15 cellular contexts compared by ENCODE assay signal in genomic region chr2:191220671-191221070, GRCh38. TPM values are rescaled to one million over a fixed set of nuclear protein-coding genes. Genes with fewer than 3 reads are reported as not detected.
A peak's percentile ranks its signal among the peaks of the same experiment; 100 is the strongest.
DNase-seq lines count a peak whose midpoint lies in the region; ATAC-seq and TF ChIP-seq lines count a peak whose summit lies in the region.
"Had no signal": no experiment of that assay in that cellular context is flagged by ENCODE, and none has a peak within 500 bp of the region (broad histone marks: within the 10 kb centered on the region; RNA-seq: fewer than 3 reads in every experiment).

No MANE protein-coding gene starts in this region.

- no peak for TF ChIP-seq RAD21 in IMR-90 (IDR thresholded peaks at IDR 0.05; ENCODE audit: low read length)

- H3K27ac ChIP-seq in IMR-90 (ENCODE audit: insufficient read depth, low read length) (no peak overlapping the region), mesendoderm (ENCODE audit: low read depth, low read length) (no peak overlapping the region)

- no peak for TF ChIP-seq POLR2A in IMR-90 (IDR thresholded peaks at IDR 0.05; ENCODE audit: low read depth, low read length)

- no peak overlapping the region for H4K5ac ChIP-seq in IMR-90 (ENCODE audit: low read depth, low read length)
- H4K5ac ChIP-seq in mesendoderm (ENCODE audit: low read length) = no peak overlapping the region

- no peaks in the 10 kb centered on the region for H3K36me3 ChIP-seq in IMR-90 (ENCODE audit: control insufficient read depth, insufficient read depth, low read length)
- no peaks in the 10 kb centered on the region for H3K36me3 ChIP-seq in mesendoderm (ENCODE audit: control insufficient read depth, insufficient read depth, low read length)

- WGBS in IMR-90 (ENCODE audit: extremely low coverage in 2 of 2, insufficient read length in 1 of 2), 2 experiments = no CpG with 5 or more reads among the region's 2 CpGs
- WGBS in mesendoderm (ENCODE audit: extremely low coverage, insufficient coverage, low lambda C conversion rate) = no CpG with 5 or more reads among the region's 2 CpGs

- peak overlapping the region; percentile 44 for H2BK120ac ChIP-seq in IMR-90 (ENCODE audit: low read depth, low read length)
- H2BK120ac ChIP-seq in mesendoderm (ENCODE audit: low read depth, low read length) = no peak overlapping the region

- H4K91ac ChIP-seq in IMR-90 (ENCODE audit: insufficient read depth, low read depth, low read length) = no peak overlapping the region

- dilution Hi-C loops in IMR-90 (cut with HindIII; ENCODE audit: low sequenced_read_pairs, unreplicated experiment) = no loop called here

- H3K9me3 ChIP-seq in IMR-90 (ENCODE audit: control insufficient read depth, insufficient read depth, low read length) = no peaks in the 10 kb centered on the region

- H3K4me3 ChIP-seq in IMR-90 (ENCODE audit: insufficient read depth, low read depth, low read length) = no peak overlapping the region
- H3K4me3 ChIP-seq in mesendoderm (ENCODE audit: low read length) = no peak overlapping the region

- H3K4me1 Mint-ChIP-seq in Calu3 (ENCODE audit: low read depth, unreplicated experiment) = peaks cover 31% of the 10 kb centered on the region
- H3K4me1 Mint-ChIP-seq in activated CD8-positive, alpha-beta T cell treated with anti-CD3 and anti-CD28 coated beads for 36 hours (ENCODE audit: low read depth) = peaks cover 29% of the 10 kb centered on the region
- H3K4me1 Mint-ChIP-seq in glutamatergic neuron (ENCODE audit: low read depth, unreplicated experiment) = peaks cover 13% of the 10 kb centered on the region

- intact Hi-C loops in Calu3 (cut with micrococcal nuclease; ENCODE audit: unreplicated experiment) (no loop called here), IMR-90 (cut with micrococcal nuclease) (no loop called here)
- intact Hi-C loops in activated CD8-positive, alpha-beta T cell treated with anti-CD3 and anti-CD28 coated beads for 36 hours (cut with micrococcal nuclease) = no loop called here

- in situ Hi-C loops in IMR-90 (cut with MboI; ENCODE audit: low sequenced_read_pairs) = no loop called here

- peak overlapping the region; percentile 95; the same call in 1 of the 3 replicates for H2BK15ac ChIP-seq in IMR-90 (ENCODE audit: low read depth, low read length)
- H2BK15ac ChIP-seq in mesendoderm (replicated peaks; ENCODE audit: low read depth) = no peak overlapping the region

- H3K36me3 Mint-ChIP-seq in Calu3 (ENCODE audit: insufficient read depth, unreplicated experiment) = peaks cover 12% of the 10 kb centered on the region
- peaks cover 4% of the 10 kb centered on the region for H3K36me3 Mint-ChIP-seq in activated CD8-positive, alpha-beta T cell treated with anti-CD3 and anti-CD28 coated beads for 36 hours (ENCODE audit: low read depth)
- H3K36me3 Mint-ChIP-seq in glutamatergic neuron (ENCODE audit: unreplicated experiment) = no peaks in the 10 kb centered on the region

- H3K9ac ChIP-seq in IMR-90 (ENCODE audit: low read depth, low read length) (no peak overlapping the region), mesendoderm (ENCODE audit: low read length) (no peak overlapping the region)

- H3K18ac ChIP-seq in IMR-90 (ENCODE audit: low read depth, low read length) = no peak overlapping the region
- no peak overlapping the region for H3K18ac ChIP-seq in mesendoderm (ENCODE audit: low read length)

- H3K79me1 ChIP-seq in IMR-90 (ENCODE audit: low read depth in 1 of 2, low read length in 2 of 2) (peaks cover 0 to 4% of the 10 kb centered on the region in 2 experiments; a peak in 2 of 4 replicates), mesendoderm (ENCODE audit: low read length) (no peaks in the 10 kb centered on the region)

- H2AK9ac ChIP-seq in IMR-90 (replicated peaks; ENCODE audit: low read depth, low read length, poor library complexity) = no peak overlapping the region

- CTCF ChIA-PET in Calu3 (lab: Charles Lee) = no interaction called here
- CTCF ChIA-PET in IMR-90 (lab: Yijun Ruan, JAX) = interaction anchor here (1.0 kb wide), 1 partner anchor 281 kb away, joined by 3 read pairs; no protein-coding TSS in a partner anchor
- CTCF ChIA-PET in activated CD8-positive, alpha-beta T cell treated with anti-CD3 and anti-CD28 coated beads for 36 hours (lab: Charles Lee) = interaction anchor here (0.9 kb wide), 1 partner anchor 22 kb away, joined by 3 read pairs; no protein-coding TSS in a partner anchor

- H3K27ac Mint-ChIP-seq in Calu3 (ENCODE audit: unreplicated experiment) = peak overlapping the region; percentile 91
- H3K27ac Mint-ChIP-seq in activated CD8-positive, alpha-beta T cell treated with anti-CD3 and anti-CD28 coated beads for 36 hours = no peak overlapping the region
- no peak overlapping the region for H3K27ac Mint-ChIP-seq in glutamatergic neuron (ENCODE audit: unreplicated experiment)
- H3K27ac Mint-ChIP-seq: activated CD4-positive, alpha-beta memory T cell treated with anti-CD3 and anti-CD28 coated beads, Interleukin-2, amount 10 ng/mL, durations not matched to agents 7 days and 5 days; activated naive CD4-positive, alpha-beta T cell treated with anti-CD3 and anti-CD28 coated beads for 36 hours had no signal

- no peak overlapping the region for H3K23ac ChIP-seq in IMR-90 (ENCODE audit: low read depth, low read length)
- no peak overlapping the region for H3K23ac ChIP-seq in mesendoderm (ENCODE audit: low read length)

- H2AK5ac ChIP-seq in IMR-90 (ENCODE audit: low read depth, low read length) (no peak overlapping the region), mesendoderm (ENCODE audit: low read length) (no peak overlapping the region)

- H4K8ac ChIP-seq in IMR-90 (ENCODE audit: low read depth in 2 of 2, low read length in 2 of 2) (no peak overlapping the region; a peak in 1 of 4 replicates), mesendoderm (ENCODE audit: low read depth, low read length) (no peak overlapping the region)

- H3K9me3 Mint-ChIP-seq in Calu3 (ENCODE audit: low read depth, unreplicated experiment) (peaks cover 4% of the 10 kb centered on the region), glutamatergic neuron (ENCODE audit: unreplicated experiment) (no peaks in the 10 kb centered on the region)
- H3K9me3 Mint-ChIP-seq in activated CD8-positive, alpha-beta T cell treated with anti-CD3 and anti-CD28 coated beads for 36 hours = peaks cover 6% of the 10 kb centered on the region
- H3K9me3 Mint-ChIP-seq: activated CD4-positive, alpha-beta memory T cell treated with anti-CD3 and anti-CD28 coated beads, Interleukin-2, amount 10 ng/mL, durations not matched to agents 7 days and 5 days had no signal

- H2BK5ac ChIP-seq in IMR-90 (ENCODE audit: low read depth, low read length, poor library complexity, severe bottlenecking) = no peak overlapping the region
- no peak overlapping the region for H2BK5ac ChIP-seq in mesendoderm (ENCODE audit: low read length)

- no peaks in the 10 kb centered on the region for H3K27me3 ChIP-seq in IMR-90 (ENCODE audit: control insufficient read depth, insufficient read depth, low read length)
- H3K27me3 ChIP-seq in mesendoderm (ENCODE audit: insufficient read depth, low read length, poor library complexity) = no peaks in the 10 kb centered on the region

- H3K56ac ChIP-seq in IMR-90 (ENCODE audit: extremely low read depth, insufficient read depth, low read length) (no peak overlapping the region), mesendoderm (ENCODE audit: low read length) (no peak overlapping the region)

- H3K4ac ChIP-seq in IMR-90 (ENCODE audit: low read depth, low read length) (no peak overlapping the region), mesendoderm (ENCODE audit: low read depth, low read length) (no peak overlapping the region)

- H3K79me2 ChIP-seq in mesendoderm (ENCODE audit: control insufficient read depth, insufficient read depth, low read length) = no peaks in the 10 kb centered on the region

- H3K4me3 Mint-ChIP-seq in Calu3 (ENCODE audit: low read depth, unreplicated experiment) (no peak overlapping the region), glutamatergic neuron (ENCODE audit: unreplicated experiment) (no peak overlapping the region)
- H3K4me3 Mint-ChIP-seq in activated CD8-positive, alpha-beta T cell treated with anti-CD3 and anti-CD28 coated beads for 36 hours = no peak overlapping the region
- H3K4me3 Mint-ChIP-seq: activated CD4-positive, alpha-beta memory T cell treated with anti-CD3 and anti-CD28 coated beads, Interleukin-2, amount 10 ng/mL, durations not matched to agents 7 days and 5 days; activated naive CD4-positive, alpha-beta T cell treated with anti-CD3 and anti-CD28 coated beads for 36 hours had no signal

- DNase-seq in Calu3 (no peak), IMR-90 (no peak), mesendoderm (no peak), COR-L47 (lab: John Stamatoyannopoulos, UW) (no peak), glutamatergic neuron (no peak)
- no peak for DNase-seq in activated CD8-positive, alpha-beta T cell treated with anti-CD3 and anti-CD28 coated beads for 36 hours
- DNase-seq: activated CD4-positive, alpha-beta memory T cell treated with anti-CD3 and anti-CD28 coated beads, Interleukin-2, amount 10 ng/mL, durations not matched to agents 7 days and 5 days; activated naive CD4-positive, alpha-beta T cell treated with anti-CD3 and anti-CD28 coated beads for 36 hours; caudate nucleus; EL; NCI-H1436; stimulated activated CD4-positive, alpha-beta T cell treated with anti-CD3 and anti-CD28 coated beads, Interleukin-4, amount 100 ng/mL, for 24 hours; T-helper 1 cell had no signal

- H3K4me2 ChIP-seq in IMR-90 (ENCODE audit: low read depth, low read length) (no peak overlapping the region), mesendoderm (ENCODE audit: low read length) (no peak overlapping the region)

- TF ChIP-seq CTCF in Calu3 (IDR thresholded peaks at IDR 0.05; ENCODE audit: unreplicated experiment) (no peak), IMR-90 (conservative IDR thresholded peaks at IDR 0.05; ENCODE audit: low read depth, low read length) (no peak), glutamatergic neuron (IDR thresholded peaks at IDR 0.05; ENCODE audit: partially characterized antibody, unreplicated experiment) (no peak)
- TF ChIP-seq CTCF in activated CD8-positive, alpha-beta T cell treated with anti-CD3 and anti-CD28 coated beads for 36 hours (IDR thresholded peaks at IDR 0.05) = no peak

- H3K4me1 ChIP-seq in IMR-90 (ENCODE audit: control insufficient read depth, insufficient read depth, low read length) = peaks cover 6% of the 10 kb centered on the region; the same call in 1 of the 2 replicates
- H3K4me1 ChIP-seq in mesendoderm (ENCODE audit: control insufficient read depth, low read depth, low read length) = no peaks in the 10 kb centered on the region

- H4K20me1 ChIP-seq in IMR-90 (ENCODE audit: insufficient read depth, low read length) = no peaks in the 10 kb centered on the region

- H3K9me1 ChIP-seq in IMR-90 (ENCODE audit: insufficient read depth, low read length) = peaks cover 7% of the 10 kb centered on the region; the same call in 1 of the 2 replicates

- H3K14ac ChIP-seq in IMR-90 (replicated peaks; ENCODE audit: low read depth, low read length) = no peak overlapping the region

- BruUV-seq in Calu3 (replicated peaks; lab: Mats Ljungman, UMichigan) (no TSS peak), IMR-90 (replicated peaks; lab: Mats Ljungman, UMichigan) (no TSS peak)

- ATAC-seq in GM19452 (IDR thresholded peaks at IDR 0.05; ENCODE audit: unreplicated experiment) = peak; percentile 55
- ATAC-seq in HG02943 (IDR thresholded peaks at IDR 0.05; ENCODE audit: low read depth, unreplicated experiment) = peak; percentile 35
- ATAC-seq in IMR-90 (ENCODE audit: low read depth) = no peak
- no peak for ATAC-seq in activated CD8-positive, alpha-beta T cell treated with anti-CD3 and anti-CD28 coated beads for 36 hours

- POLR2A ChIA-PET in IMR-90 (lab: Charles Lee; ENCODE audit: unreplicated experiment) = no interaction called here
- POLR2A ChIA-PET in activated CD8-positive, alpha-beta T cell treated with anti-CD3 and anti-CD28 coated beads for 36 hours (lab: Charles Lee) = no interaction called here

- peak overlapping the region; percentile 85 for H2BK20ac ChIP-seq in IMR-90 (ENCODE audit: low read depth, low read length)

- H2AFZ ChIP-seq in IMR-90 (replicated peaks; ENCODE audit: low read length, poor library complexity) = no peak overlapping the region

- H3K27me3 Mint-ChIP-seq in Calu3 (ENCODE audit: unreplicated experiment) = no peaks in the 10 kb centered on the region
- no peaks in the 10 kb centered on the region for H3K27me3 Mint-ChIP-seq in activated CD8-positive, alpha-beta T cell treated with anti-CD3 and anti-CD28 coated beads for 36 hours
- H3K27me3 Mint-ChIP-seq in glutamatergic neuron (ENCODE audit: unreplicated experiment) = peaks cover 2% of the 10 kb centered on the region
- H3K27me3 Mint-ChIP-seq: activated CD4-positive, alpha-beta memory T cell treated with anti-CD3 and anti-CD28 coated beads, Interleukin-2, amount 10 ng/mL, durations not matched to agents 7 days and 5 days had no signal

RNA-seq across cellular contexts. Expression of gene MYO1B, which starts 24.5 kb away (rescaled TPM):
- total RNA-seq in Calu3 (2022) = 56.7 and 64.5 TPM in 2 replicates
- 116 and 167 TPM in 2 replicates for total RNA-seq in IMR-90 (2012; rRNA removed)
- 44.3 and 57.2 TPM in 2 replicates for polyA plus RNA-seq in IMR-90 (2012; rRNA removed)
- polyA plus RNA-seq in IMR-90 (2012; cell fraction: cytosol; rRNA removed) = 11.9 and 14.9 TPM in 2 replicates
- polyA plus RNA-seq in IMR-90 (2012; cell fraction: nucleus; rRNA removed; ENCODE audit: low replicate concordance) = 10.3 and 68.5 TPM in 2 replicates
- total RNA-seq in activated CD8-positive, alpha-beta T cell treated with anti-CD3 and anti-CD28 coated beads for 36 hours = 10 to 100 TPM; 43.2 to 44.8 TPM
- polyA plus RNA-seq in mesendoderm (2013, experiment 1 of 2) = 35.0 TPM
- polyA plus RNA-seq in mesendoderm (2013, experiment 2 of 2) = 35.1 TPM
- total RNA-seq in glutamatergic neuron (ENCODE audit: unreplicated experiment) = 129 TPM

Comparison
In these comparisons a context has a peak if more than half of its experiments do, and no peak if none do; other contexts are left out.
1. ATAC-seq: peak in GM19452 (single experiment) and HG02943 (single experiment); none in IMR-90 (single experiment) and activated CD8-positive, alpha-beta T cell treated with anti-CD3 and anti-CD28 coated beads for 36 hours (single experiment).